29 cellular contexts compared by ENCODE assay signal in genomic region chr4:67933755-67934154, GRCh38. TPM values are rescaled to one million over a fixed set of nuclear protein-coding genes. Genes with fewer than 3 reads are reported as not detected.
DNase-seq lines count a peak whose midpoint lies in the region; TF ChIP-seq lines count a peak whose summit lies in the region.
"Had no signal": no experiment of that assay in that cellular context is flagged by ENCODE, and none has a peak within 500 bp of the region (broad histone marks: within the 10 kb centered on the region; RNA-seq: fewer than 3 reads in every experiment).

No MANE protein-coding gene starts in this region.

- H3K27me3 Mint-ChIP-seq in endodermal cell (ENCODE audit: insufficient read depth) = no peaks in the 10 kb centered on the region
- H3K27me3 Mint-ChIP-seq: stimulated activated naive B cell treated with anti-CD40 and anti-IgM and Interleukin-4, amounts not matched to agents 10 μg/mL and 1 μg/mL and 100 μg/mL, for 72 hours had no signal

- no peaks in the 10 kb centered on the region for H3K36me3 Mint-ChIP-seq in endodermal cell (ENCODE audit: low read depth)
- H3K36me3 Mint-ChIP-seq: activated naive CD8-positive, alpha-beta T cell treated with anti-CD3 and anti-CD28 coated beads for 36 hours; CD14-positive monocyte; memory B cell; stimulated activated naive B cell treated with anti-CD40 and anti-IgM and Interleukin-4, amounts not matched to agents 10 μg/mL and 1 μg/mL and 100 μg/mL, for 72 hours had no signal

- H3K9me3 Mint-ChIP-seq in endodermal cell = peaks cover 7% of the 10 kb centered on the region
- H3K9me3 Mint-ChIP-seq: activated naive CD8-positive, alpha-beta T cell treated with anti-CD3 and anti-CD28 coated beads for 36 hours; memory B cell; T-helper 1 cell treated with Interleukin-12 subunit alpha and Interleukin-12 subunit beta and Interleukin-4 antibody, amounts not matched to agents 30 μg/mL and 1 μg/mL, for 36 hours had no signal

- H3K4me3 Mint-ChIP-seq in endodermal cell = no peak overlapping the region
- H3K4me3 Mint-ChIP-seq: activated CD8-positive, alpha-beta T cell treated with anti-CD3 and anti-CD28 coated beads, Interleukin-2, amount 10 ng/mL, durations not matched to agents 7 days and 5 days; activated naive CD8-positive, alpha-beta T cell treated with anti-CD3 and anti-CD28 coated beads for 36 hours; CD14-positive monocyte; memory B cell; stimulated activated naive B cell treated with anti-CD40 and anti-IgM and Interleukin-4, amounts not matched to agents 10 μg/mL and 1 μg/mL and 100 μg/mL, for 72 hours; T-helper 1 cell treated with Interleukin-12 subunit alpha and Interleukin-12 subunit beta and Interleukin-4 antibody, amounts not matched to agents 30 μg/mL and 1 μg/mL, for 36 hours had no signal

- peaks cover 7% of the 10 kb centered on the region for H3K4me1 Mint-ChIP-seq in endodermal cell
- H3K4me1 Mint-ChIP-seq: activated naive CD8-positive, alpha-beta T cell treated with anti-CD3 and anti-CD28 coated beads for 36 hours; CD14-positive monocyte had no signal

- H3K27me3 ChIP-seq in BLaER1 (no peaks in the 10 kb centered on the region), endodermal cell (ENCODE audit: control insufficient read depth, insufficient read depth, low read length, poor library complexity, severe bottlenecking) (no peaks in the 10 kb centered on the region)
- H3K27me3 ChIP-seq: suprapubic skin, upper lobe of right lung had no signal

- H3K27ac ChIP-seq in BLaER1 = peak overlapping the region; percentile 87
- H3K27ac ChIP-seq in epithelial cell of prostate = peak overlapping the region; percentile 14
- H3K27ac ChIP-seq in endodermal cell (ENCODE audit: low read depth, low read length) = no peak overlapping the region
- H3K27ac ChIP-seq: SK-N-MC, suprapubic skin, upper lobe of right lung had no signal

- H3K9me3 ChIP-seq in BLaER1 = peaks cover 19% of the 10 kb centered on the region
- H3K9me3 ChIP-seq in endodermal cell (ENCODE audit: control insufficient read depth, low read length) = no peaks in the 10 kb centered on the region
- H3K9me3 ChIP-seq: upper lobe of right lung had no signal

- H3K27ac Mint-ChIP-seq in endodermal cell = no peak overlapping the region
- H3K27ac Mint-ChIP-seq: activated CD8-positive, alpha-beta T cell treated with anti-CD3 and anti-CD28 coated beads, Interleukin-2, amount 10 ng/mL, durations not matched to agents 7 days and 5 days; activated naive CD8-positive, alpha-beta T cell treated with anti-CD3 and anti-CD28 coated beads for 36 hours; CD14-positive monocyte; memory B cell; stimulated activated naive B cell treated with anti-CD40 and anti-IgM and Interleukin-4, amounts not matched to agents 10 μg/mL and 1 μg/mL and 100 μg/mL, for 72 hours; T-helper 1 cell treated with Interleukin-12 subunit alpha and Interleukin-12 subunit beta and Interleukin-4 antibody, amounts not matched to agents 30 μg/mL and 1 μg/mL, for 36 hours had no signal

- H3K4me2 ChIP-seq in BLaER1 = peak overlapping the region; percentile 73

- TF ChIP-seq CTCF in endodermal cell (conservative IDR thresholded peaks at IDR 0.05) = no peak

- H3K4me1 ChIP-seq in BLaER1 (peaks cover 47% of the 10 kb centered on the region), endodermal cell (ENCODE audit: control insufficient read depth, insufficient read depth, low read length) (no peaks in the 10 kb centered on the region)
- H3K4me1 ChIP-seq: suprapubic skin, upper lobe of right lung had no signal

- DNase-seq in EH (ENCODE audit: low read depth) (peak; percentile 6), RPMI8226 (peak; percentile 40), epithelial cell of prostate (ENCODE audit: low read depth, low spot score) (no peak), endodermal cell (no peak), inferior parietal cortex (ENCODE audit: extremely low spot score) (no peak)
- no peak for DNase-seq in activated naive CD4-positive, alpha-beta T cell treated with Interleukin-2 at 50 U/mL for 16 hours
- DNase-seq in stimulated activated naive CD4-positive, alpha-beta T cell treated with Interleukin-2 at 50 U/mL for 16 hours (lab: John Stamatoyannopoulos, UW) = no peak
- DNase-seq: activated CD8-positive, alpha-beta T cell treated with anti-CD3 and anti-CD28 coated beads, Interleukin-2, amount 10 ng/mL, durations not matched to agents 7 days and 5 days; activated naive CD8-positive, alpha-beta T cell treated with anti-CD3 and anti-CD28 coated beads for 36 hours; Calu3; HCEC 1CT; Karpas-422; NCI-H1048; NCI-H69; stimulated activated naive B cell treated with anti-CD40 and anti-IgM and Interleukin-4, amounts not matched to agents 10 μg/mL and 1 μg/mL and 100 μg/mL, for 72 hours; upper lobe of right lung had no signal

- H4K20me1 ChIP-seq in BLaER1 = no peaks in the 10 kb centered on the region

- H3K4me3 ChIP-seq in BLaER1 = peak overlapping the region; percentile 29; the same call in 1 of the 2 replicates
- no peak overlapping the region for H3K4me3 ChIP-seq in endodermal cell (ENCODE audit: low read length)
- H3K4me3 ChIP-seq: GM12878, SK-N-MC, suprapubic skin, upper lobe of right lung had no signal

- H3K9ac ChIP-seq in BLaER1 = 0 out of 2 replicates have a peak overlapping the region, but pooled peaks have one; percentile 36
- H3K9ac ChIP-seq in endodermal cell (ENCODE audit: extremely low read depth, low read length, poor library complexity, severe bottlenecking) = no peak overlapping the region

- WGBS in endodermal cell (ENCODE audit: insufficient coverage in 1 of 2, insufficient read length in 1 of 2), 2 experiments = 96% methylated on average over 1 of the region's 1 CpG; no CpG with 5 or more reads in 1 of the 2 experiments

- H3K36me3 ChIP-seq in BLaER1 (no peaks in the 10 kb centered on the region), endodermal cell (ENCODE audit: control insufficient read depth, insufficient read depth, low read length) (no peaks in the 10 kb centered on the region)
- H3K36me3 ChIP-seq: suprapubic skin, upper lobe of right lung had no signal

RNA-seq across cellular contexts. Expression of gene TMPRSS11A, which starts 29.5 kb away (rescaled TPM):
- not detected for total RNA-seq in endodermal cell
- not detected for polyA plus RNA-seq in endodermal cell (2013, experiment 1 of 2)
- not detected for polyA plus RNA-seq in endodermal cell (2013, experiment 2 of 2)
- total RNA-seq: activated CD8-positive, alpha-beta T cell treated with anti-CD3 and anti-CD28 coated beads, Interleukin-2, amount 10 ng/mL, durations not matched to agents 7 days and 5 days; activated naive CD8-positive, alpha-beta T cell treated with anti-CD3 and anti-CD28 coated beads for 36 hours; Calu3; cerebellum; Daoy; frontal cortex; GM12878; left lobe of liver; myocyte; posterior vena cava; suprapubic skin; upper lobe of right lung had no signal
- polyA plus RNA-seq: CD14-positive monocyte had no signal

RNA-seq across cellular contexts. Expression of gene TMPRSS11D, which starts 50.0 kb away (rescaled TPM):
- total RNA-seq in endodermal cell = not detected
- not detected for polyA plus RNA-seq in endodermal cell (2013, experiment 1 of 2)
- polyA plus RNA-seq in endodermal cell (2013, experiment 2 of 2) = not detected
- total RNA-seq: activated CD8-positive, alpha-beta T cell treated with anti-CD3 and anti-CD28 coated beads, Interleukin-2, amount 10 ng/mL, durations not matched to agents 7 days and 5 days; activated naive CD8-positive, alpha-beta T cell treated with anti-CD3 and anti-CD28 coated beads for 36 hours; Calu3; cerebellum; Daoy; frontal cortex; GM12878; left lobe of liver; myocyte; posterior vena cava; upper lobe of right lung had no signal
- polyA plus RNA-seq: CD14-positive monocyte, GM12878 had no signal

Comparison
In these comparisons a context has a peak if more than half of its experiments do, and no peak if none do; other contexts are left out.
1. DNase-seq: peak in EH (single experiment) and RPMI8226 (single experiment); none in epithelial cell of prostate (single experiment), activated naive CD4-positive, alpha-beta T cell treated with Interleukin-2 at 50 U/mL for 16 hours (single experiment), endodermal cell (single experiment), stimulated activated naive CD4-positive, alpha-beta T cell treated with Interleukin-2 at 50 U/mL for 16 hours (single experiment) and inferior parietal cortex (single experiment).